1 cellular context compared by ENCODE assay signal in genomic region chr19:18419195-18419698, GRCh38.
A peak's percentile ranks its signal among the peaks of the same experiment; 100 is the strongest.
TF ChIP-seq lines count a peak whose summit lies in the region.

SSBP4 (plus strand) TSS chr19:18419398; CDS start chr19:18419649, 251 bp downstream.

TF ChIP-seq in HepG2, 621 proteins besides CTCF, POLR2A, EP300 and RAD21 (continued from another document and continues in another):
- TF ChIP-seq, protein P1, sequence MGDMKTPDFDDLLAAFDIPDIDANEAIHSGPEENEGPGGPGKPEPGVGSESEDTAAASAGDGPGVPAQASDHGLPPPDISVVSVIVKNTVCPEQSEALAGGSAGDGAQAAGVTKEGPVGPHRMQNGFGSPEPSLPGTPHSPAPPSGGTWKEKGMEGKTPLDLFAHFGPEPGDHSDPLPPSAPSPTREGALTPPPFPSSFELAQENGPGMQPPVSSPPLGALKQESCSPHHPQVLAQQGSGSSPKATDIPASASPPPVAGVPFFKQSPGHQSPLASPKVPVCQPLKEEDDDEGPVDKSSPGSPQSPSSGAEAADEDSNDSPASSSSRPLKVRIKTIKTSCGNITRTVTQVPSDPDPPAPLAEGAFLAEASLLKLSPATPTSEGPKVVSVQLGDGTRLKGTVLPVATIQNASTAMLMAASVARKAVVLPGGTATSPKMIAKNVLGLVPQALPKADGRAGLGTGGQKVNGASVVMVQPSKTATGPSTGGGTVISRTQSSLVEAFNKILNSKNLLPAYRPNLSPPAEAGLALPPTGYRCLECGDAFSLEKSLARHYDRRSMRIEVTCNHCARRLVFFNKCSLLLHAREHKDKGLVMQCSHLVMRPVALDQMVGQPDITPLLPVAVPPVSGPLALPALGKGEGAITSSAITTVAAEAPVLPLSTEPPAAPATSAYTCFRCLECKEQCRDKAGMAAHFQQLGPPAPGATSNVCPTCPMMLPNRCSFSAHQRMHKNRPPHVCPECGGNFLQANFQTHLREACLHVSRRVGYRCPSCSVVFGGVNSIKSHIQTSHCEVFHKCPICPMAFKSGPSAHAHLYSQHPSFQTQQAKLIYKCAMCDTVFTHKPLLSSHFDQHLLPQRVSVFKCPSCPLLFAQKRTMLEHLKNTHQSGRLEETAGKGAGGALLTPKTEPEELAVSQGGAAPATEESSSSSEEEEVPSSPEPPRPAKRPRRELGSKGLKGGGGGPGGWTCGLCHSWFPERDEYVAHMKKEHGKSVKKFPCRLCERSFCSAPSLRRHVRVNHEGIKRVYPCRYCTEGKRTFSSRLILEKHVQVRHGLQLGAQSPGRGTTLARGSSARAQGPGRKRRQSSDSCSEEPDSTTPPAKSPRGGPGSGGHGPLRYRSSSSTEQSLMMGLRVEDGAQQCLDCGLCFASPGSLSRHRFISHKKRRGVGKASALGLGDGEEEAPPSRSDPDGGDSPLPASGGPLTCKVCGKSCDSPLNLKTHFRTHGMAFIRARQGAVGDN (CRISPR knock-in tag; IDR thresholded peaks at IDR 0.05): 0 out of 2 replicates have a peak, but pooled peaks have one; percentile 19
- TF ChIP-seq TAF15 (IDR thresholded peaks at IDR 0.05; ENCODE audit: low read depth, low read length, poor library complexity, severe bottlenecking): peak; percentile 36
- TF ChIP-seq RFXANK (CRISPR knock-in tag; IDR thresholded peaks at IDR 0.05): no peak
- peak; percentile 91 for TF ChIP-seq SRSF1 (optimal IDR thresholded peaks at IDR 0.05; ENCODE audit: low read depth, low read length)
- 0 out of 2 replicates have a peak, but pooled peaks have one; percentile 3 for TF ChIP-seq ZNF672 (CRISPR knock-in tag; IDR thresholded peaks at IDR 0.05)
- TF ChIP-seq, protein P2, sequence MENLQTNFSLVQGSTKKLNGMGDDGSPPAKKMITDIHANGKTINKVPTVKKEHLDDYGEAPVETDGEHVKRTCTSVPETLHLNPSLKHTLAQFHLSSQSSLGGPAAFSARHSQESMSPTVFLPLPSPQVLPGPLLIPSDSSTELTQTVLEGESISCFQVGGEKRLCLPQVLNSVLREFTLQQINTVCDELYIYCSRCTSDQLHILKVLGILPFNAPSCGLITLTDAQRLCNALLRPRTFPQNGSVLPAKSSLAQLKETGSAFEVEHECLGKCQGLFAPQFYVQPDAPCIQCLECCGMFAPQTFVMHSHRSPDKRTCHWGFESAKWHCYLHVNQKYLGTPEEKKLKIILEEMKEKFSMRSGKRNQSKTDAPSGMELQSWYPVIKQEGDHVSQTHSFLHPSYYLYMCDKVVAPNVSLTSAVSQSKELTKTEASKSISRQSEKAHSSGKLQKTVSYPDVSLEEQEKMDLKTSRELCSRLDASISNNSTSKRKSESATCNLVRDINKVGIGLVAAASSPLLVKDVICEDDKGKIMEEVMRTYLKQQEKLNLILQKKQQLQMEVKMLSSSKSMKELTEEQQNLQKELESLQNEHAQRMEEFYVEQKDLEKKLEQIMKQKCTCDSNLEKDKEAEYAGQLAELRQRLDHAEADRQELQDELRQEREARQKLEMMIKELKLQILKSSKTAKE (CRISPR knock-in tag; IDR thresholded peaks at IDR 0.05; ENCODE audit: borderline replicate concordance): no peak
- TF ChIP-seq, protein P3, sequence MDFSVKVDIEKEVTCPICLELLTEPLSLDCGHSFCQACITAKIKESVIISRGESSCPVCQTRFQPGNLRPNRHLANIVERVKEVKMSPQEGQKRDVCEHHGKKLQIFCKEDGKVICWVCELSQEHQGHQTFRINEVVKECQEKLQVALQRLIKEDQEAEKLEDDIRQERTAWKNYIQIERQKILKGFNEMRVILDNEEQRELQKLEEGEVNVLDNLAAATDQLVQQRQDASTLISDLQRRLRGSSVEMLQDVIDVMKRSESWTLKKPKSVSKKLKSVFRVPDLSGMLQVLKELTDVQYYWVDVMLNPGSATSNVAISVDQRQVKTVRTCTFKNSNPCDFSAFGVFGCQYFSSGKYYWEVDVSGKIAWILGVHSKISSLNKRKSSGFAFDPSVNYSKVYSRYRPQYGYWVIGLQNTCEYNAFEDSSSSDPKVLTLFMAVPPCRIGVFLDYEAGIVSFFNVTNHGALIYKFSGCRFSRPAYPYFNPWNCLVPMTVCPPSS (IDR thresholded peaks at IDR 0.05): no peak
- TF ChIP-seq ZUFSP (CRISPR knock-in tag; IDR thresholded peaks at IDR 0.05; ENCODE audit: borderline replicate concordance): no peak
- TF ChIP-seq, protein P4, sequence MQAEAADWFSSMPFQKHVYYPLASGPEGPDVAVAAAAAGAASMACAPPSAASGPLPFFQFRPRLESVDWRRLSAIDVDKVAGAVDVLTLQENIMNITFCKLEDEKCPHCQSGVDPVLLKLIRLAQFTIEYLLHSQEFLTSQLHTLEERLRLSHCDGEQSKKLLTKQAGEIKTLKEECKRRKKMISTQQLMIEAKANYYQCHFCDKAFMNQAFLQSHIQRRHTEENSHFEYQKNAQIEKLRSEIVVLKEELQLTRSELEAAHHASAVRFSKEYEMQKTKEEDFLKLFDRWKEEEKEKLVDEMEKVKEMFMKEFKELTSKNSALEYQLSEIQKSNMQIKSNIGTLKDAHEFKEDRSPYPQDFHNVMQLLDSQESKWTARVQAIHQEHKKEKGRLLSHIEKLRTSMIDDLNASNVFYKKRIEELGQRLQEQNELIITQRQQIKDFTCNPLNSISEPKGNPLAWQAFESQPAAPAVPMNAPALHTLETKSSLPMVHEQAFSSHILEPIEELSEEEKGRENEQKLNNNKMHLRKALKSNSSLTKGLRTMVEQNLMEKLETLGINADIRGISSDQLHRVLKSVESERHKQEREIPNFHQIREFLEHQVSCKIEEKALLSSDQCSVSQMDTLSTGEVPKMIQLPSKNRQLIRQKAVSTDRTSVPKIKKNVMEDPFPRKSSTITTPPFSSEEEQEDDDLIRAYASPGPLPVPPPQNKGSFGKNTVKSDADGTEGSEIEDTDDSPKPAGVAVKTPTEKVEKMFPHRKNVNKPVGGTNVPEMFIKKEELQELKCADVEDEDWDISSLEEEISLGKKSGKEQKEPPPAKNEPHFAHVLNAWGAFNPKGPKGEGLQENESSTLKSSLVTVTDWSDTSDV (CRISPR knock-in tag; IDR thresholded peaks at IDR 0.05): no peak; the same call in 1 of the 2 replicates
- TF ChIP-seq ZFP36L2 (CRISPR knock-in tag; IDR thresholded peaks at IDR 0.05): no peak
- TF ChIP-seq MTA3 (CRISPR knock-in tag; IDR thresholded peaks at IDR 0.05): no peak
- TF ChIP-seq HCFC1 (IDR thresholded peaks at IDR 0.05; ENCODE audit: low read depth, low read length): no peak
- no peak for TF ChIP-seq CHD2 (IDR thresholded peaks at IDR 0.05; ENCODE audit: low read depth, low read length)
- no peak for TF ChIP-seq ZNF207 (IDR thresholded peaks at IDR 0.05; ENCODE audit: borderline replicate concordance)
- 0 out of 2 replicates have a peak, but pooled peaks have one; percentile 19 for TF ChIP-seq ZSCAN20 (CRISPR knock-in tag; IDR thresholded peaks at IDR 0.05; ENCODE audit: borderline replicate concordance)
- TF ChIP-seq ZNF143 (CRISPR knock-in tag; IDR thresholded peaks at IDR 0.05): no peak; the same call in 1 of the 2 replicates
- peak; percentile 54 for TF ChIP-seq YY1 (IDR thresholded peaks at IDR 0.05; ENCODE audit: insufficient read depth, insufficient replicate concordance, low read depth, low read length)
- TF ChIP-seq, protein P5, sequence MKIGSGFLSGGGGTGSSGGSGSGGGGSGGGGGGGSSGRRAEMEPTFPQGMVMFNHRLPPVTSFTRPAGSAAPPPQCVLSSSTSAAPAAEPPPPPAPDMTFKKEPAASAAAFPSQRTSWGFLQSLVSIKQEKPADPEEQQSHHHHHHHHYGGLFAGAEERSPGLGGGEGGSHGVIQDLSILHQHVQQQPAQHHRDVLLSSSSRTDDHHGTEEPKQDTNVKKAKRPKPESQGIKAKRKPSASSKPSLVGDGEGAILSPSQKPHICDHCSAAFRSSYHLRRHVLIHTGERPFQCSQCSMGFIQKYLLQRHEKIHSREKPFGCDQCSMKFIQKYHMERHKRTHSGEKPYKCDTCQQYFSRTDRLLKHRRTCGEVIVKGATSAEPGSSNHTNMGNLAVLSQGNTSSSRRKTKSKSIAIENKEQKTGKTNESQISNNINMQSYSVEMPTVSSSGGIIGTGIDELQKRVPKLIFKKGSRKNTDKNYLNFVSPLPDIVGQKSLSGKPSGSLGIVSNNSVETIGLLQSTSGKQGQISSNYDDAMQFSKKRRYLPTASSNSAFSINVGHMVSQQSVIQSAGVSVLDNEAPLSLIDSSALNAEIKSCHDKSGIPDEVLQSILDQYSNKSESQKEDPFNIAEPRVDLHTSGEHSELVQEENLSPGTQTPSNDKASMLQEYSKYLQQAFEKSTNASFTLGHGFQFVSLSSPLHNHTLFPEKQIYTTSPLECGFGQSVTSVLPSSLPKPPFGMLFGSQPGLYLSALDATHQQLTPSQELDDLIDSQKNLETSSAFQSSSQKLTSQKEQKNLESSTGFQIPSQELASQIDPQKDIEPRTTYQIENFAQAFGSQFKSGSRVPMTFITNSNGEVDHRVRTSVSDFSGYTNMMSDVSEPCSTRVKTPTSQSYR (CRISPR knock-in tag; IDR thresholded peaks at IDR 0.05; ENCODE audit: borderline replicate concordance): peak; percentile 40; the same call in 1 of the 2 replicates
- no peak for TF ChIP-seq ZNF562 (CRISPR knock-in tag; IDR thresholded peaks at IDR 0.05; ENCODE audit: borderline replicate concordance)
- 0 out of 2 replicates have a peak, but pooled peaks have one; percentile 27 for TF ChIP-seq ZNF205 (CRISPR knock-in tag; IDR thresholded peaks at IDR 0.05)
- 0 out of 2 replicates have a peak, but pooled peaks have one; percentile 74 for TF ChIP-seq SIN3A (IDR thresholded peaks at IDR 0.05; ENCODE audit: borderline replicate concordance, low read depth, low read length)
- TF ChIP-seq KLF16 (CRISPR knock-in tag; IDR thresholded peaks at IDR 0.05): peak in 1 of 2 experiments; percentile 7; a peak in 1 of 4 replicates
- peak; percentile 83 for TF ChIP-seq SKI (IDR thresholded peaks at IDR 0.05; ENCODE audit: partially characterized antibody)
- TF ChIP-seq NAIF1 (CRISPR knock-in tag; IDR thresholded peaks at IDR 0.05; ENCODE audit: borderline replicate concordance): no peak
- TF ChIP-seq, protein P6, sequence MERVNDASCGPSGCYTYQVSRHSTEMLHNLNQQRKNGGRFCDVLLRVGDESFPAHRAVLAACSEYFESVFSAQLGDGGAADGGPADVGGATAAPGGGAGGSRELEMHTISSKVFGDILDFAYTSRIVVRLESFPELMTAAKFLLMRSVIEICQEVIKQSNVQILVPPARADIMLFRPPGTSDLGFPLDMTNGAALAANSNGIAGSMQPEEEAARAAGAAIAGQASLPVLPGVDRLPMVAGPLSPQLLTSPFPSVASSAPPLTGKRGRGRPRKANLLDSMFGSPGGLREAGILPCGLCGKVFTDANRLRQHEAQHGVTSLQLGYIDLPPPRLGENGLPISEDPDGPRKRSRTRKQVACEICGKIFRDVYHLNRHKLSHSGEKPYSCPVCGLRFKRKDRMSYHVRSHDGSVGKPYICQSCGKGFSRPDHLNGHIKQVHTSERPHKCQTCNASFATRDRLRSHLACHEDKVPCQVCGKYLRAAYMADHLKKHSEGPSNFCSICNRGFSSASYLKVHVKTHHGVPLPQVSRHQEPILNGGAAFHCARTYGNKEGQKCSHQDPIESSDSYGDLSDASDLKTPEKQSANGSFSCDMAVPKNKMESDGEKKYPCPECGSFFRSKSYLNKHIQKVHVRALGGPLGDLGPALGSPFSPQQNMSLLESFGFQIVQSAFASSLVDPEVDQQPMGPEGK (CRISPR knock-in tag; IDR thresholded peaks at IDR 0.05): peak; percentile 76
- peak; percentile 41 for TF ChIP-seq POGK (CRISPR knock-in tag; conservative IDR thresholded peaks at IDR 0.05)
- TF ChIP-seq TSC22D2 (CRISPR knock-in tag; IDR thresholded peaks at IDR 0.05; ENCODE audit: borderline replicate concordance): no peak
- no peak for TF ChIP-seq PTBP1 (IDR thresholded peaks at IDR 0.05; ENCODE audit: low read depth, low read length, poor library complexity, severe bottlenecking)
- TF ChIP-seq, protein P7, sequence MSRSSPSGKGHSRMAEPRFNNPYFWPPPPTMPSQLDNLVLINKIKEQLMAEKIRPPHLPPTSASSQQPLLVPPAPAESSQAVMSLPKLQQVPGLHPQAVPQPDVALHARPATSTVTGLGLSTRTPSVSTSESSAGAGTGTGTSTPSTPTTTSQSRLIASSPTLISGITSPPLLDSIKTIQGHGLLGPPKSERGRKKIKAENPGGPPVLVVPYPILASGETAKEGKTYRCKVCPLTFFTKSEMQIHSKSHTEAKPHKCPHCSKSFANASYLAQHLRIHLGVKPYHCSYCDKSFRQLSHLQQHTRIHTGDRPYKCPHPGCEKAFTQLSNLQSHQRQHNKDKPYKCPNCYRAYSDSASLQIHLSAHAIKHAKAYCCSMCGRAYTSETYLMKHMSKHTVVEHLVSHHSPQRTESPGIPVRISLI (CRISPR knock-in tag; IDR thresholded peaks at IDR 0.05; ENCODE audit: borderline replicate concordance): peak; percentile 18; the same call in 1 of the 2 replicates
- TF ChIP-seq ZNF704 (CRISPR knock-in tag; IDR thresholded peaks at IDR 0.05; ENCODE audit: borderline replicate concordance): no peak
